Comparison of ENCODE assay signal across 29 cellular contexts in the genomic region with DNA sequence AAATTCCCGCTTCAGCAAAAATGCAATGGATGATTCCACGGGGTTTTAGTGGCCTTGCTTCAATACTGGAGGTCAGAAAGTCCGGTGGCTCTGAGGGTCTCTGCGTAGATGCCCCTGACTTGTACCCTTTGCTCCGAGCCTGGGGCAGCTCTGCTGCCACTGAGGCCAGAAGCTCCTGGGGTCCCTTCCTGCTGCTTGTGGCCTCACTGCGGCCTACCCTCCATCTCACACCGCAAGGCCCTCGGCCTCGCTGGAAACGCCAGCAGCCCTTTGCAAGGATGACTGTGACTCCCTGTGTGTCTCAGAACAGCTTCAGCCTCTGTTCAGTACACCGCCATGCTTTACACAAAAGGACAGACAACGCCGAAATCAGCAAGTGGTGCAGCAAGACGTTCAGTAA.
"Had no signal": no experiment of that assay in that cellular context is flagged by ENCODE, and none has a peak within 500 bp of the region (broad histone marks: within the 10 kb centered on the region; RNA-seq: fewer than 3 reads in every experiment).

No MANE protein-coding gene starts in this region.

- H3K27ac ChIP-seq: stomach, suprapubic skin, testis, thoracic aorta, thyroid gland, tibial artery, tibial nerve, transverse colon, upper lobe of left lung, upper lobe of right lung, uterus, vagina had no signal

- H3K27me3 Mint-ChIP-seq: stimulated activated memory B cell treated with anti-CD40 and anti-IgM and Interleukin-4, amounts not matched to agents 10 μg/mL and 1 μg/mL and 100 μg/mL, for 72 hours; stimulated activated naive B cell treated with anti-CD40 and anti-IgM and Interleukin-4, amounts not matched to agents 10 μg/mL and 1 μg/mL and 100 μg/mL, for 72 hours; stimulated activated naive CD8-positive, alpha-beta T cell treated with anti-CD3 and anti-CD28 coated beads, Interleukin-15, amount 100 ng/mL, for 72 hours; stimulated activated naive CD8-positive, alpha-beta T cell treated with anti-CD3 and anti-CD28 coated beads, Interleukin-15, Interleukin-2, amounts not matched to agents 100 ng/mL and 50 ng/mL, for 24 hours; type B pancreatic cell had no signal

- H3K36me3 Mint-ChIP-seq: stimulated activated effector memory CD8-positive, alpha-beta T cell treated with anti-CD3 and anti-CD28 coated beads, Interleukin-12 subunit alpha, Interleukin-12 subunit beta, amount 100 ng/mL, for 72 hours; stimulated activated memory B cell treated with anti-CD40 and anti-IgM and Interleukin-4, amounts not matched to agents 10 μg/mL and 1 μg/mL and 100 μg/mL, for 72 hours; stimulated activated naive B cell treated with anti-CD40 and anti-IgM and Interleukin-4, amounts not matched to agents 10 μg/mL and 1 μg/mL and 100 μg/mL, for 72 hours; type B pancreatic cell had no signal

- H3K4me1 ChIP-seq: stomach, suprapubic skin, testis, thyroid gland, tibial artery, tibial nerve, transverse colon, upper lobe of left lung, upper lobe of right lung, uterus, vagina had no signal

- H3K9me3 ChIP-seq: testis, thoracic aorta, thyroid gland, tibial artery, transverse colon, upper lobe of left lung, upper lobe of right lung, uterus, vagina had no signal

- H3K36me3 ChIP-seq: stomach, suprapubic skin, thoracic aorta, thyroid gland, tibial artery, tibial nerve, transverse colon, upper lobe of left lung, upper lobe of right lung, uterus, vagina had no signal

- H3K4me1 Mint-ChIP-seq: stimulated activated effector memory CD8-positive, alpha-beta T cell treated with anti-CD3 and anti-CD28 coated beads, Interleukin-12 subunit alpha, Interleukin-12 subunit beta, amount 100 ng/mL, for 72 hours; stimulated activated memory B cell treated with anti-CD40 and anti-IgM and Interleukin-4, amounts not matched to agents 10 μg/mL and 1 μg/mL and 100 μg/mL, for 72 hours; stimulated activated naive B cell treated with anti-CD40 and anti-IgM and Interleukin-4, amounts not matched to agents 10 μg/mL and 1 μg/mL and 100 μg/mL, for 72 hours; stimulated activated naive CD8-positive, alpha-beta T cell treated with anti-CD3 and anti-CD28 coated beads, Interleukin-15, amount 100 ng/mL, for 72 hours had no signal

- H3K4me3 ChIP-seq: stomach, suprapubic skin, testis, thoracic aorta, thyroid gland, tibial artery, tibial nerve, transverse colon, upper lobe of left lung, upper lobe of right lung, uterus, vagina had no signal

- H3K27me3 ChIP-seq: stomach, suprapubic skin, testis, thyroid gland, tibial artery, tibial nerve, transverse colon, upper lobe of left lung, upper lobe of right lung, uterus, vagina had no signal

- FAIRE-seq: urothelium cell line had no signal

- ATAC-seq: stimulated activated effector memory CD8-positive, alpha-beta T cell treated with anti-CD3 and anti-CD28 coated beads, Interleukin-12 subunit alpha, Interleukin-12 subunit beta, amount 100 ng/mL, for 72 hours; stimulated activated memory B cell treated with anti-CD40 and anti-IgM and Interleukin-4, amounts not matched to agents 10 μg/mL and 1 μg/mL and 100 μg/mL, for 72 hours; stimulated activated naive B cell treated with anti-CD40 and anti-IgM and Interleukin-4, amounts not matched to agents 10 μg/mL and 1 μg/mL and 100 μg/mL, for 72 hours; stimulated activated naive CD8-positive, alpha-beta T cell treated with anti-CD3 and anti-CD28 coated beads, Interleukin-15, amount 100 ng/mL, for 72 hours; stimulated activated naive CD8-positive, alpha-beta T cell treated with anti-CD3 and anti-CD28 coated beads, Interleukin-15, Interleukin-2, amounts not matched to agents 100 U/mL and 50 U/mL, for 24 hours; upper lobe of right lung had no signal

- H3K27ac Mint-ChIP-seq: stimulated activated effector memory CD8-positive, alpha-beta T cell treated with anti-CD3 and anti-CD28 coated beads, Interleukin-12 subunit alpha, Interleukin-12 subunit beta, amount 100 ng/mL, for 72 hours; stimulated activated memory B cell treated with anti-CD40 and anti-IgM and Interleukin-4, amounts not matched to agents 10 μg/mL and 1 μg/mL and 100 μg/mL, for 72 hours; stimulated activated naive B cell treated with anti-CD40 and anti-IgM and Interleukin-4, amounts not matched to agents 10 μg/mL and 1 μg/mL and 100 μg/mL, for 72 hours; stimulated activated naive CD8-positive, alpha-beta T cell treated with anti-CD3 and anti-CD28 coated beads, Interleukin-15, amount 100 ng/mL, for 72 hours; stimulated activated naive CD8-positive, alpha-beta T cell treated with anti-CD3 and anti-CD28 coated beads, Interleukin-15, Interleukin-2, amounts not matched to agents 100 ng/mL and 50 ng/mL, for 24 hours; type B pancreatic cell had no signal

- DNase-seq: stimulated activated CD4-positive, alpha-beta T cell treated with anti-CD3 and anti-CD28 coated beads, Interleukin-2, amount 100 ng/mL, for 48 hours; stimulated activated CD4-positive, alpha-beta T cell treated with anti-CD3 and anti-CD28 coated beads, Interleukin-4, amount 100 ng/mL, for 1 hour; stimulated activated CD4-positive, alpha-beta T cell treated with anti-CD3 and anti-CD28 coated beads, Interleukin-4, amount 100 ng/mL, for 24 hours; stimulated activated CD4-positive, alpha-beta T cell treated with anti-CD3 and anti-CD28 coated beads, Interleukin-4, amount 100 ng/mL, for 4 hours; stimulated activated CD8-positive, alpha-beta memory T cell treated with anti-CD3 and anti-CD28 coated beads, Interleukin-4, amount 100 ng/mL, for 48 hours; stimulated activated naive B cell treated with anti-CD40 and anti-IgM and Interleukin-4, amounts not matched to agents 10 μg/mL and 1 μg/mL and 100 μg/mL, for 72 hours; stimulated activated naive CD4-positive, alpha-beta T cell; stimulated activated naive CD4-positive, alpha-beta T cell treated with Interleukin-2 at 50 U/mL for 16 hours; stimulated activated naive CD8-positive, alpha-beta T cell treated with anti-CD3 and anti-CD28 coated beads, Interleukin-15, amount 100 ng/mL, for 72 hours; stimulated activated naive CD8-positive, alpha-beta T cell treated with anti-CD3 and anti-CD28 coated beads, Interleukin-15, Interleukin-2, amounts not matched to agents 100 U/mL and 50 U/mL, for 24 hours; stomach; substantia nigra; testis; thyroid gland; tibial artery; transverse colon; trophoblast cell; upper lobe of right lung; uterus had no signal

- H3K4me3 Mint-ChIP-seq: stimulated activated effector memory CD8-positive, alpha-beta T cell treated with anti-CD3 and anti-CD28 coated beads, Interleukin-12 subunit alpha, Interleukin-12 subunit beta, amount 100 ng/mL, for 72 hours; stimulated activated memory B cell treated with anti-CD40 and anti-IgM and Interleukin-4, amounts not matched to agents 10 μg/mL and 1 μg/mL and 100 μg/mL, for 72 hours; stimulated activated naive B cell treated with anti-CD40 and anti-IgM and Interleukin-4, amounts not matched to agents 10 μg/mL and 1 μg/mL and 100 μg/mL, for 72 hours; stimulated activated naive CD8-positive, alpha-beta T cell treated with anti-CD3 and anti-CD28 coated beads, Interleukin-15, amount 100 ng/mL, for 72 hours; stimulated activated naive CD8-positive, alpha-beta T cell treated with anti-CD3 and anti-CD28 coated beads, Interleukin-15, Interleukin-2, amounts not matched to agents 100 ng/mL and 50 ng/mL, for 24 hours; type B pancreatic cell had no signal
